In genomic region chr1:84773933-84774497, GRCh38 we compare ENCODE assay signal across 13 cellular contexts.
"Had no signal": no experiment of that assay in that cellular context is flagged by ENCODE, and none has a peak within 500 bp of the region (broad histone marks: within the 10 kb centered on the region; RNA-seq: fewer than 3 reads in every experiment).

No MANE protein-coding gene starts in this region.

- DNase-seq: activated CD4-positive, alpha-beta T cell treated with anti-CD3 and anti-CD28 coated beads for 1 hour; activated CD4-positive, alpha-beta T cell treated with anti-CD3 and anti-CD28 coated beads, Interleukin-2, amount 50 U/mL, for 48 hours; activated naive CD4-positive, alpha-beta T cell treated with anti-CD3 and anti-CD28 coated beads, Interleukin-2, amount 10 ng/mL, durations not matched to agents 7 days and 5 days; left ventricle myocardium inferior; naive thymus-derived CD8-positive, alpha-beta T cell; psoas muscle; right lobe of liver; stimulated activated naive CD8-positive, alpha-beta T cell treated with anti-CD3 and anti-CD28 coated beads, Interleukin-15, amount 100 ng/mL, for 72 hours; T-helper 1 cell; T1000 had no signal

- H3K4me2 ChIP-seq: smooth muscle cell had no signal

- H3K4me1 ChIP-seq: ascending aorta, left ventricle myocardium inferior, psoas muscle, right lobe of liver had no signal

- H3K36me3 ChIP-seq: ascending aorta, left ventricle myocardium inferior, right lobe of liver, thoracic aorta had no signal

- H3K4me3 ChIP-seq: ascending aorta, left ventricle myocardium inferior, psoas muscle, right lobe of liver, smooth muscle cell, thoracic aorta had no signal

- H3K27ac ChIP-seq: ascending aorta, left ventricle myocardium inferior, psoas muscle, right lobe of liver, thoracic aorta had no signal

- ATAC-seq: naive thymus-derived CD8-positive, alpha-beta T cell; psoas muscle; right lobe of liver; stimulated activated naive CD8-positive, alpha-beta T cell treated with anti-CD3 and anti-CD28 coated beads, Interleukin-15, amount 100 ng/mL, for 72 hours had no signal

- H3K27me3 ChIP-seq: ascending aorta, right lobe of liver had no signal

- H3K9me3 ChIP-seq: ascending aorta, left ventricle myocardium inferior, psoas muscle, right lobe of liver, thoracic aorta had no signal
